In genomic region chr9:86580688-86581087, GRCh38 we compare ENCODE assay signal across 27 cellular contexts.
A peak's percentile ranks its signal among the peaks of the same experiment; 100 is the strongest.
DNase-seq lines count a peak whose midpoint lies in the region; ATAC-seq and TF ChIP-seq lines count a peak whose summit lies in the region.
"Had no signal": no experiment of that assay in that cellular context is flagged by ENCODE, and none has a peak within 500 bp of the region (broad histone marks: within the 10 kb centered on the region; RNA-seq: fewer than 3 reads in every experiment).

No MANE protein-coding gene starts in this region.

- peak overlapping the region in 1 of 3 experiments; percentile 21 for H3K4me3 Mint-ChIP-seq in nephron
- H3K4me3 Mint-ChIP-seq: activated CD8-positive, alpha-beta T cell treated with anti-CD3 and anti-CD28 coated beads for 36 hours; activated naive CD4-positive, alpha-beta T cell treated with anti-CD3 and anti-CD28 coated beads, Interleukin-2, amount 50 U/mL, for 24 hours; CD4-positive, alpha-beta T cell; IgD-negative memory B cell; immature natural killer cell; mesothelial cell of epicardium; naive thymus-derived CD4-positive, alpha-beta T cell had no signal

- peaks cover 4% of the 10 kb centered on the region for H3K9me3 Mint-ChIP-seq in nephron
- H3K9me3 Mint-ChIP-seq: activated CD8-positive, alpha-beta T cell treated with anti-CD3 and anti-CD28 coated beads for 36 hours; activated naive CD4-positive, alpha-beta T cell treated with anti-CD3 and anti-CD28 coated beads, Interleukin-2, amount 50 U/mL, for 24 hours; activated T-helper 2 cell treated with anti-CD3 and anti-CD28 coated beads, Interferon-gamma antibody, Interleukin-2, Interleukin-4, amounts not matched to agents 10 μg/mL and 5 μg/mL and 100 μg/mL, durations not matched to agents 14 hours and 24 hours and 36 hours; CD4-positive, alpha-beta T cell; IgD-negative memory B cell; immature natural killer cell; mesothelial cell of epicardium had no signal

- ATAC-seq in Right ventricle myocardium superior (ENCODE audit: poor library complexity), result peak; percentile 44
- ATAC-seq in HG03520 (IDR thresholded peaks at IDR 0.05; ENCODE audit: unreplicated experiment), result no peak
- ATAC-seq: activated CD8-positive, alpha-beta T cell treated with anti-CD3 and anti-CD28 coated beads for 36 hours; naive thymus-derived CD4-positive, alpha-beta T cell had no signal

- TF ChIP-seq CTCF in fibroblast of villous mesenchyme (IDR thresholded peaks at IDR 0.05; ENCODE audit: insufficient read depth, low read depth, low read length) (no peak), nephron (IDR thresholded peaks at IDR 0.05; ENCODE audit: unreplicated experiment in 3 of 3) (no peak)

- H3K27me3 Mint-ChIP-seq in nephron (ENCODE audit: low read depth), result peaks cover 4% of the 10 kb centered on the region
- H3K27me3 Mint-ChIP-seq: activated naive CD4-positive, alpha-beta T cell treated with anti-CD3 and anti-CD28 coated beads, Interleukin-2, amount 50 U/mL, for 24 hours had no signal

- no peak overlapping the region for H3K4me3 ChIP-seq in fibroblast of villous mesenchyme (ENCODE audit: low read depth, low read length)
- H3K4me3 ChIP-seq: GM23248, SJCRH30, tibial nerve had no signal

- H3K27ac Mint-ChIP-seq in nephron, result peak overlapping the region; percentile 86 to 87 (median 87)
- H3K27ac Mint-ChIP-seq: activated CD8-positive, alpha-beta T cell treated with anti-CD3 and anti-CD28 coated beads for 36 hours; activated naive CD4-positive, alpha-beta T cell treated with anti-CD3 and anti-CD28 coated beads, Interleukin-2, amount 50 U/mL, for 24 hours; activated T-helper 2 cell treated with anti-CD3 and anti-CD28 coated beads, Interferon-gamma antibody, Interleukin-2, Interleukin-4, amounts not matched to agents 10 μg/mL and 5 μg/mL and 100 μg/mL, durations not matched to agents 14 hours and 24 hours and 36 hours; CD4-positive, alpha-beta T cell; IgD-negative memory B cell; immature natural killer cell; mesothelial cell of epicardium had no signal

- H3K4me1 Mint-ChIP-seq in nephron, result peaks cover 76% of the 10 kb centered on the region
- H3K4me1 Mint-ChIP-seq: activated naive CD4-positive, alpha-beta T cell treated with anti-CD3 and anti-CD28 coated beads, Interleukin-2, amount 50 U/mL, for 24 hours had no signal

- DNase-seq in Right ventricle myocardium superior (no peak), cardiac septum (ENCODE audit: low spot score) (no peak), fibroblast of villous mesenchyme (ENCODE audit: low read depth) (peak; percentile 59), activated T-cell treated with anti-CD3 and anti-CD28 coated beads for 4 hours (no peak), iPS-NIHi7 (ENCODE audit: extremely low spot score) (no peak), GDM1 (lab: John Stamatoyannopoulos, UW) (no peak)
- DNase-seq: activated CD8-positive, alpha-beta T cell treated with anti-CD3 and anti-CD28 coated beads for 36 hours; CD4-positive, alpha-beta T cell; effector CD4-positive, alpha-beta T cell; GM23248; hypothalamus; immature natural killer cell; naive thymus-derived CD4-positive, alpha-beta T cell; NCI-H146; NCI-H2107; NCI-H446 treated with DMSO at 0.1 percent for 48 hours; NCI-H774; SJCRH30; stimulated activated CD4-positive, alpha-beta T cell treated with anti-CD3 and anti-CD28 coated beads, Interleukin-4, amount 100 ng/mL, for 4 hours; SW 1271 had no signal

- intact Hi-C loops in Right ventricle myocardium superior (cut with DNase I), result no loop called here
- intact Hi-C loops in cardiac septum (cut with DNase I), result no loop called here

- no peaks in the 10 kb centered on the region for H3K36me3 Mint-ChIP-seq in nephron (ENCODE audit: low read depth)
- H3K36me3 Mint-ChIP-seq: activated naive CD4-positive, alpha-beta T cell treated with anti-CD3 and anti-CD28 coated beads, Interleukin-2, amount 50 U/mL, for 24 hours; IgD-negative memory B cell; immature natural killer cell; mesothelial cell of epicardium; naive thymus-derived CD4-positive, alpha-beta T cell had no signal
